ENCODE assay signal across 28 cellular contexts in genomic region chr5:118040496-118040895, GRCh38.
"Had no signal": no experiment of that assay in that cellular context is flagged by ENCODE, and none has a peak within 500 bp of the region (broad histone marks: within the 10 kb centered on the region; RNA-seq: fewer than 3 reads in every experiment).

No MANE protein-coding gene starts in this region.

- H3K36me3 ChIP-seq: colonic mucosa, esophagus muscularis mucosa, esophagus squamous epithelium, gastrocnemius medialis, gastroesophageal sphincter, heart left ventricle, heart right ventricle had no signal

- H3K9me3 ChIP-seq: colonic mucosa, esophagus muscularis mucosa, esophagus squamous epithelium, gastrocnemius medialis, gastroesophageal sphincter, heart left ventricle, heart right ventricle had no signal

- H3K27ac Mint-ChIP-seq: dendritic cell treated with granulocyte-macrophage colony-stimulating factor and Interleukin-4, amounts not matched to agents 40 ng/mL and 50 ng/mL, for 4 days; effector memory CD8-positive, alpha-beta T cell; endodermal cell had no signal

- FAIRE-seq: endometrium, endothelial cell of umbilical vein had no signal

- H3K4me1 Mint-ChIP-seq: endodermal cell had no signal

- H3K4me3 ChIP-seq: colonic mucosa, coronary artery, dorsolateral prefrontal cortex, esophagus muscularis mucosa, esophagus squamous epithelium, gastrocnemius medialis, gastroesophageal sphincter, heart left ventricle, heart right ventricle, hepatocyte had no signal

- H3K4me2 ChIP-seq: hepatocyte had no signal

- DNase-seq: colonic mucosa; cortex of kidney; dermis blood vessel endothelial cell; dorsolateral prefrontal cortex; effector CD4-positive, alpha-beta T cell; effector CD8-positive, alpha-beta T cell; effector memory CD4-positive, alpha-beta T cell; effector memory CD8-positive, alpha-beta T cell; endodermal cell; erythroblast; esophagus squamous epithelium; foreskin fibroblast; foreskin keratinocyte; foreskin melanocyte; gastrocnemius medialis; glutamatergic neuron; head of caudate nucleus; heart left ventricle; heart right ventricle had no signal

- H3K27ac ChIP-seq: colonic mucosa, coronary artery, dorsolateral prefrontal cortex, epithelial cell of prostate, esophagus muscularis mucosa, esophagus squamous epithelium, foreskin keratinocyte, gastrocnemius medialis, gastroesophageal sphincter, heart left ventricle, heart right ventricle, hepatocyte had no signal

- H3K4me3 Mint-ChIP-seq: dendritic cell treated with granulocyte-macrophage colony-stimulating factor and Interleukin-4, amounts not matched to agents 40 ng/mL and 50 ng/mL, for 4 days; effector memory CD8-positive, alpha-beta T cell; endodermal cell had no signal

- H3K27me3 Mint-ChIP-seq: dendritic cell treated with granulocyte-macrophage colony-stimulating factor and Interleukin-4, amounts not matched to agents 40 ng/mL and 50 ng/mL, for 4 days; effector memory CD8-positive, alpha-beta T cell had no signal

- H3K9me3 Mint-ChIP-seq: dendritic cell treated with granulocyte-macrophage colony-stimulating factor and Interleukin-4, amounts not matched to agents 40 ng/mL and 50 ng/mL, for 4 days; endodermal cell had no signal

- H3K4me1 ChIP-seq: colonic mucosa, esophagus muscularis mucosa, esophagus squamous epithelium, foreskin keratinocyte, gastrocnemius medialis, gastroesophageal sphincter, heart left ventricle, heart right ventricle had no signal

- H3K27me3 ChIP-seq: colonic mucosa, dorsolateral prefrontal cortex, esophagus muscularis mucosa, esophagus squamous epithelium, foreskin keratinocyte, gastrocnemius medialis, gastroesophageal sphincter, heart left ventricle, heart right ventricle, hepatocyte had no signal

- H3K79me2 ChIP-seq: hepatocyte had no signal

- ATAC-seq: effector memory CD8-positive, alpha-beta T cell; esophagus mucosa; foreskin keratinocyte; gastrocnemius medialis; gastroesophageal sphincter; heart left ventricle; heart right ventricle had no signal

- H2AFZ ChIP-seq: hepatocyte had no signal
